ENCODE assay signal across 26 cellular contexts in the genomic region with DNA sequence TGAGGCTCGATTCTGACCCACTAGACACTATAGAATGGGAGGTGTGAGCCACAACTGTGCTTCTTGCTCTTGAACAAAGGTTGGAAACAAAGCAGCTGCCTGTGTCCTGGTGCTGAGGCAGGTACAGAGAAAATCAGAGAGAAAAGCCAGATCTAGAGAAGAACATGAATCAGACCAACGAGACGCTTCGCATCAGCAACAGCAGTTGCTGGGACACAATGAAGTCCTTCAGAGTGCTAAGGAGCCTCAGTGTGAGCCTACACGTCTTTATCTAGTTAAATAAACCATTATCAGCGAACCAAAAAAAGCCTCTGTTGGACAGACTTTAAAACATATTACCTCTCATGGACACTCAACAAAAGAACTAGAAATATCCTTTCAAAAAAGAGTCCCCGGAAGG.
DNase-seq lines count a peak whose midpoint lies in the region; ATAC-seq, FAIRE-seq and TF ChIP-seq lines count a peak whose summit lies in the region.
"Had no signal": no experiment of that assay in that cellular context is flagged by ENCODE, and none has a peak within 500 bp of the region (broad histone marks: within the 10 kb centered on the region; RNA-seq: fewer than 3 reads in every experiment).

No MANE protein-coding gene starts in this region.

- H3K27ac ChIP-seq in SK-N-SH (ENCODE audit: low read depth in 2 of 2, low read length in 1 of 2) (peak overlapping the region in 1 of 2 experiments; percentile 92; a peak in 3 of 4 replicates), astrocyte (ENCODE audit: low read depth, low read length) (peak overlapping the region; percentile 95), mesenchymal stem cell (ENCODE audit: low read length, poor library complexity, severe bottlenecking) (peak overlapping the region; percentile 30)
- H3K27ac ChIP-seq: 22Rv1, heart left ventricle, spleen had no signal

- no peaks in the 10 kb centered on the region for H3K9me3 ChIP-seq in SK-N-SH
- H3K9me3 ChIP-seq in astrocyte (ENCODE audit: insufficient read depth, low read depth, low read length): no peaks in the 10 kb centered on the region
- H3K9me3 ChIP-seq in mesenchymal stem cell (ENCODE audit: control insufficient read depth, low read length): no peaks in the 10 kb centered on the region
- H3K9me3 ChIP-seq: ascending aorta, heart left ventricle, spleen had no signal

- ATAC-seq in SK-N-SH treated with all-trans-retinoic acid at 6 μM for 48 hours: no peak
- ATAC-seq in HG03108 (IDR thresholded peaks at IDR 0.05; ENCODE audit: unreplicated experiment): no peak
- no peak for ATAC-seq in GM21786 (IDR thresholded peaks at IDR 0.05; ENCODE audit: unreplicated experiment)
- ATAC-seq: heart left ventricle had no signal

- peaks cover 42% of the 10 kb centered on the region for H3F3A ChIP-seq in SK-N-SH (replicated peaks; ENCODE audit: insufficient read depth)

- TF ChIP-seq RAD21 in SK-N-SH (IDR thresholded peaks at IDR 0.05; ENCODE audit: low read length): no peak

- TF ChIP-seq EP300 in SK-N-SH (IDR thresholded peaks at IDR 0.05; ENCODE audit: borderline replicate concordance in 1 of 2, low read depth in 1 of 2, low read length in 1 of 2): no peak

- CTCF ChIA-PET in SK-N-SH (lab: Yijun Ruan, JAX): interaction anchor here (3.2 kb wide), 1 partner anchor 8 kb away, joined by 15 read pairs; no protein-coding TSS in a partner anchor

- no peak overlapping the region for H2BK5ac ChIP-seq in mesenchymal stem cell (ENCODE audit: low read depth, low read length, poor library complexity, severe bottlenecking)

- WGBS in SK-N-SH (ENCODE audit: low lambda C conversion rate): 83% methylated on average over 7 of the region's 7 CpGs
- WGBS in mesenchymal stem cell: 89% methylated on average over 7 of the region's 7 CpGs

- H2AK5ac ChIP-seq in mesenchymal stem cell (ENCODE audit: low read length, severe bottlenecking): peak overlapping the region; percentile 13

- no peaks in the 10 kb centered on the region for H3K27me3 Mint-ChIP-seq in astrocyte (ENCODE audit: low read depth, unreplicated experiment)
- H3K27me3 Mint-ChIP-seq: activated B cell treated with CpG ODN at 0.5 μM for 24 hours; activated naive CD8-positive, alpha-beta T cell; CD8-positive, alpha-beta memory T cell had no signal

- H3K79me1 ChIP-seq in mesenchymal stem cell (replicated peaks; ENCODE audit: low read length, poor library complexity, severe bottlenecking): no peaks in the 10 kb centered on the region

- no peak overlapping the region for H2AFZ ChIP-seq in SK-N-SH (ENCODE audit: low read depth)
- H2AFZ ChIP-seq in astrocyte (ENCODE audit: low read depth, low read length): peak overlapping the region; percentile 54
- H2AFZ ChIP-seq in mesenchymal stem cell (ENCODE audit: low read depth, low read length): no peak overlapping the region

- H4K91ac ChIP-seq in mesenchymal stem cell (ENCODE audit: low read length): no peak overlapping the region

- H3K14ac ChIP-seq in mesenchymal stem cell (ENCODE audit: low read length in 2 of 2): no peak overlapping the region

- peaks cover 50% of the 10 kb centered on the region for H3K4me1 Mint-ChIP-seq in astrocyte (ENCODE audit: low read depth, unreplicated experiment)
- H3K4me1 Mint-ChIP-seq: activated B cell treated with CpG ODN at 0.5 μM for 24 hours; CD8-positive, alpha-beta memory T cell had no signal

- peak overlapping the region in 1 of 2 experiments; percentile 29 for H2BK12ac ChIP-seq in mesenchymal stem cell (ENCODE audit: low read length in 2 of 2)

- H3K36me3 ChIP-seq in SK-N-SH (replicated peaks in 1 of 2; ENCODE audit: control insufficient read depth in 1 of 2, insufficient read depth in 2 of 2, low read length in 1 of 2) (peaks cover 13 to 18% of the 10 kb centered on the region in 2 experiments), astrocyte (ENCODE audit: insufficient read depth, low read length) (no peaks in the 10 kb centered on the region), mesenchymal stem cell (ENCODE audit: control insufficient read depth in 1 of 2, insufficient read depth in 2 of 2, low read depth in 1 of 2, low read length in 2 of 2) (peaks cover 0 to 25% of the 10 kb centered on the region in 2 experiments)

- H3K9me2 ChIP-seq in SK-N-SH: no peaks in the 10 kb centered on the region

- H2BK15ac ChIP-seq in mesenchymal stem cell (ENCODE audit: low read depth, poor library complexity, severe bottlenecking): no peak overlapping the region

- H3K4me1 ChIP-seq in SK-N-SH (ENCODE audit: control insufficient read depth in 1 of 2, insufficient read depth in 2 of 2, low read depth in 1 of 2, low read length in 1 of 2): peaks cover 26 to 33% of the 10 kb centered on the region in 2 experiments
- peaks cover 62% of the 10 kb centered on the region for H3K4me1 ChIP-seq in astrocyte (ENCODE audit: insufficient read depth, low read length)
- peaks cover 11% of the 10 kb centered on the region for H3K4me1 ChIP-seq in mesenchymal stem cell (ENCODE audit: control insufficient read depth, insufficient read depth, low read depth, low read length)
- H3K4me1 ChIP-seq: ascending aorta, spleen had no signal

- no peak overlapping the region for H2BK120ac ChIP-seq in mesenchymal stem cell (ENCODE audit: low read depth, low read length)

- H3K4me3 Mint-ChIP-seq in astrocyte (ENCODE audit: unreplicated experiment): no peak overlapping the region
- H3K4me3 Mint-ChIP-seq: activated B cell treated with CpG ODN at 0.5 μM for 24 hours; activated naive CD8-positive, alpha-beta T cell had no signal

- H3K4me2 ChIP-seq in SK-N-SH (peak overlapping the region; percentile 48), astrocyte (ENCODE audit: low read length) (peak overlapping the region; percentile 69), mesenchymal stem cell (ENCODE audit: low read length, poor library complexity, severe bottlenecking) (no peak overlapping the region)

- no peaks in the 10 kb centered on the region for H4K20me1 ChIP-seq in SK-N-SH (ENCODE audit: insufficient read depth)
- H4K20me1 ChIP-seq in astrocyte (ENCODE audit: insufficient read depth, low read length): no peaks in the 10 kb centered on the region

- H3K9me3 Mint-ChIP-seq in astrocyte (ENCODE audit: unreplicated experiment): no peaks in the 10 kb centered on the region
- H3K9me3 Mint-ChIP-seq: activated B cell treated with CpG ODN at 0.5 μM for 24 hours; activated T-helper 2 cell treated with anti-CD3 and anti-CD28 coated beads, Interferon-gamma antibody, Interleukin-2, Interleukin-4, amounts not matched to agents 10 μg/mL and 5 μg/mL and 100 μg/mL, durations not matched to agents 14 hours and 24 hours and 36 hours; CD8-positive, alpha-beta memory T cell had no signal

- H4K8ac ChIP-seq in mesenchymal stem cell (ENCODE audit: low read length): no peak overlapping the region

- no peak for TF ChIP-seq CTCF in SK-N-SH (IDR thresholded peaks at IDR 0.05)
- TF ChIP-seq CTCF in astrocyte (IDR thresholded peaks at IDR 0.05; ENCODE audit: insufficient read depth, low read depth, low read length): no peak

- H3K4me3 ChIP-seq in SK-N-SH (ENCODE audit: low read depth in 2 of 2, low read length in 1 of 2): no peak overlapping the region
- no peak overlapping the region for H3K4me3 ChIP-seq in astrocyte (ENCODE audit: insufficient read depth, low read depth, low read length)
- no peak overlapping the region for H3K4me3 ChIP-seq in mesenchymal stem cell (ENCODE audit: insufficient read depth in 1 of 2, low read depth in 1 of 2, low read length in 2 of 2)
- H3K4me3 ChIP-seq: ascending aorta, heart left ventricle, spleen had no signal

- H3K9ac ChIP-seq in SK-N-SH: peak overlapping the region; percentile 57
- peak overlapping the region; percentile 78 for H3K9ac ChIP-seq in astrocyte (ENCODE audit: low read length)
- H3K9ac ChIP-seq in mesenchymal stem cell (ENCODE audit: low read length): no peak overlapping the region

- H3K27me3 ChIP-seq in SK-N-SH (ENCODE audit: insufficient read depth) (no peaks in the 10 kb centered on the region), astrocyte (ENCODE audit: insufficient read depth, low read length) (no peaks in the 10 kb centered on the region), mesenchymal stem cell (ENCODE audit: control insufficient read depth in 1 of 2, insufficient read depth in 1 of 2, low read length in 2 of 2) (no peaks in the 10 kb centered on the region)
- H3K27me3 ChIP-seq: ascending aorta, heart left ventricle, spleen had no signal

- H3K36me3 Mint-ChIP-seq in astrocyte (ENCODE audit: low read depth, unreplicated experiment): peaks cover 2% of the 10 kb centered on the region

- peak overlapping the region; percentile 70 for H3K27ac Mint-ChIP-seq in astrocyte (ENCODE audit: unreplicated experiment)
- H3K27ac Mint-ChIP-seq: activated B cell treated with CpG ODN at 0.5 μM for 24 hours; activated naive CD8-positive, alpha-beta T cell; activated T-helper 2 cell treated with anti-CD3 and anti-CD28 coated beads, Interferon-gamma antibody, Interleukin-2, Interleukin-4, amounts not matched to agents 10 μg/mL and 5 μg/mL and 100 μg/mL, durations not matched to agents 14 hours and 24 hours and 36 hours had no signal

- H3K18ac ChIP-seq in mesenchymal stem cell (ENCODE audit: low read depth in 1 of 2, low read length in 2 of 2): no peak overlapping the region

- no peak overlapping the region for H3K4ac ChIP-seq in mesenchymal stem cell (ENCODE audit: low read depth in 1 of 2, low read length in 2 of 2)

- DNase-seq in SK-N-SH (no peak), astrocyte (ENCODE audit: low read depth) (peak; percentile 47), mesenchymal stem cell (no peak), occipital lobe (lab: John Stamatoyannopoulos, UW) (no peak), D341Med (ENCODE audit: low spot score) (no peak)
- DNase-seq: activated B cell treated with CpG ODN at 0.5 μM for 24 hours; AML-193; CD8-positive, alpha-beta memory T cell; DMS53; GOT3; heart left ventricle; Karpas-422; NCI-H1694; NCI-H69; retina; RPMI8226; spleen; stimulated activated CD4-positive, alpha-beta T cell treated with anti-CD3 and anti-CD28 coated beads, Interleukin-4, amount 100 ng/mL, for 24 hours; stimulated activated naive CD4-positive, alpha-beta T cell treated with Interleukin-2 at 50 U/mL for 16 hours had no signal

- POLR2A ChIA-PET in SK-N-SH (lab: Yijun Ruan, JAX): no interaction called here

- no peaks in the 10 kb centered on the region; the same call in 1 of the 2 replicates for H3K79me2 ChIP-seq in SK-N-SH (ENCODE audit: insufficient read depth)
- no peaks in the 10 kb centered on the region for H3K79me2 ChIP-seq in astrocyte (ENCODE audit: insufficient read depth, low read length)

- H3K23ac ChIP-seq in mesenchymal stem cell (ENCODE audit: low read length in 2 of 2): no peak overlapping the region

- FAIRE-seq in astrocyte (lab: Jason Lieb, UNC): no peak

TF ChIP-seq in SK-N-SH, 30 proteins besides CTCF, POLR2A, EP300 and RAD21 (continues in another document):
- TF ChIP-seq SIN3A (IDR thresholded peaks at IDR 0.05; ENCODE audit: borderline replicate concordance, low read depth, low read length): no peak

TF ChIP-seq in SK-N-SH treated with all-trans-retinoic acid at 6 μM for 48 hours, 23 proteins besides CTCF, POLR2A, EP300 and RAD21 (continues in another document):
- TF ChIP-seq RARB (CRISPR knock-in tag; IDR thresholded peaks at IDR 0.05) (no peak), TOX (CRISPR knock-in tag; IDR thresholded peaks at IDR 0.05; ENCODE audit: borderline replicate concordance) (no peak), ZNF565 (CRISPR knock-in tag; conservative IDR thresholded peaks at IDR 0.05; ENCODE audit: low read depth) (no peak), TCF4 (CRISPR knock-in tag; IDR thresholded peaks at IDR 0.05; ENCODE audit: borderline replicate concordance) (no peak), SNAI2 (CRISPR knock-in tag; IDR thresholded peaks at IDR 0.05) (no peak)
